In genomic region chr1:108963052-108963686, GRCh38 we compare ENCODE assay signal across 1 cellular context.
TF ChIP-seq lines count a peak whose summit lies in the region.

A gene with protein sequence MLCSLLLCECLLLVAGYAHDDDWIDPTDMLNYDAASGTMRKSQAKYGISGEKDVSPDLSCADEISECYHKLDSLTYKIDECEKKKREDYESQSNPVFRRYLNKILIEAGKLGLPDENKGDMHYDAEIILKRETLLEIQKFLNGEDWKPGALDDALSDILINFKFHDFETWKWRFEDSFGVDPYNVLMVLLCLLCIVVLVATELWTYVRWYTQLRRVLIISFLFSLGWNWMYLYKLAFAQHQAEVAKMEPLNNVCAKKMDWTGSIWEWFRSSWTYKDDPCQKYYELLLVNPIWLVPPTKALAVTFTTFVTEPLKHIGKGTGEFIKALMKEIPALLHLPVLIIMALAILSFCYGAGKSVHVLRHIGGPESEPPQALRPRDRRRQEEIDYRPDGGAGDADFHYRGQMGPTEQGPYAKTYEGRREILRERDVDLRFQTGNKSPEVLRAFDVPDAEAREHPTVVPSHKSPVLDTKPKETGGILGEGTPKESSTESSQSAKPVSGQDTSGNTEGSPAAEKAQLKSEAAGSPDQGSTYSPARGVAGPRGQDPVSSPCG (minus strand): TSS chr1:108963484. CDS start chr1:108950437, 13,047 bp downstream.

TF ChIP-seq in HepG2, 621 proteins besides CTCF, POLR2A, EP300 and RAD21 (continued from another document and continues in another):
- TF ChIP-seq ZNF281 (CRISPR knock-in tag; IDR thresholded peaks at IDR 0.05; ENCODE audit: borderline replicate concordance) = no peak
- TF ChIP-seq, protein P1, sequence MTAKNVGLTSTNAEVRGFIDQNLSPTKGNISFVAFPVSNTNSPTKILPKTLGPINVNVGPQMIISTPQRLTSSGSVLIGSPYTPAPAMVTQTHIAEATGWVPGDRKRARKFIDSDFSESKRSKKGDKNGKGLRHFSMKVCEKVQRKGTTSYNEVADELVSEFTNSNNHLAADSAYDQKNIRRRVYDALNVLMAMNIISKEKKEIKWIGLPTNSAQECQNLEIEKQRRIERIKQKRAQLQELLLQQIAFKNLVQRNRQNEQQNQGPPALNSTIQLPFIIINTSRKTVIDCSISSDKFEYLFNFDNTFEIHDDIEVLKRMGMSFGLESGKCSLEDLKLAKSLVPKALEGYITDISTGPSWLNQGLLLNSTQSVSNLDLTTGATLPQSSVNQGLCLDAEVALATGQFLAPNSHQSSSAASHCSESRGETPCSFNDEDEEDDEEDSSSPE (CRISPR knock-in tag; IDR thresholded peaks at IDR 0.05) = peak; percentile 83
- TF ChIP-seq RXRA (CRISPR knock-in tag; IDR thresholded peaks at IDR 0.05) = peak; percentile 64; the same call in 1 of the 2 replicates
- TF ChIP-seq SP4 (CRISPR knock-in tag; IDR thresholded peaks at IDR 0.05) = peak; percentile 77
- TF ChIP-seq ZNF354B (CRISPR knock-in tag; IDR thresholded peaks at IDR 0.05) = peak; percentile 67; the same call in 1 of the 2 replicates
- TF ChIP-seq NFIB (CRISPR knock-in tag; IDR thresholded peaks at IDR 0.05; ENCODE audit: borderline replicate concordance) = no peak
- TF ChIP-seq RNF219 (CRISPR knock-in tag; IDR thresholded peaks at IDR 0.05) = no peak
- TF ChIP-seq TOPORS (CRISPR knock-in tag; IDR thresholded peaks at IDR 0.05) = peak; percentile 90
- peak; percentile 85; the same call in 1 of the 2 replicates for TF ChIP-seq ZNF879 (CRISPR knock-in tag; IDR thresholded peaks at IDR 0.05)
- no peak for TF ChIP-seq ZNF33B (CRISPR knock-in tag; IDR thresholded peaks at IDR 0.05)
- TF ChIP-seq ZNF570 (CRISPR knock-in tag; IDR thresholded peaks at IDR 0.05; ENCODE audit: borderline replicate concordance) = no peak
- TF ChIP-seq IRF1 (CRISPR knock-in tag; IDR thresholded peaks at IDR 0.05; ENCODE audit: low read depth) = 0 out of 2 replicates have a peak, but pooled peaks have one; percentile 37
- TF ChIP-seq ZBTB7B (CRISPR knock-in tag; IDR thresholded peaks at IDR 0.05) = peak; percentile 19; the same call in 1 of the 2 replicates
- peak; percentile 90; the same call in 1 of the 2 replicates for TF ChIP-seq ZFP91 (CRISPR knock-in tag; IDR thresholded peaks at IDR 0.05; ENCODE audit: borderline replicate concordance)
- TF ChIP-seq RNF2 (conservative IDR thresholded peaks at IDR 0.05; ENCODE audit: low read depth) = peak; percentile 92
- TF ChIP-seq DNMT1 (CRISPR knock-in tag; IDR thresholded peaks at IDR 0.05) = peak; percentile 69; the same call in 1 of the 2 replicates
- no peak for TF ChIP-seq PAWR (CRISPR knock-in tag; IDR thresholded peaks at IDR 0.05; ENCODE audit: borderline replicate concordance)
- TF ChIP-seq ZFP62 (CRISPR knock-in tag; IDR thresholded peaks at IDR 0.05) = no peak
- TF ChIP-seq ZFY (CRISPR knock-in tag; IDR thresholded peaks at IDR 0.05) = peak; percentile 99
- no peak for TF ChIP-seq ZNF367 (CRISPR knock-in tag; IDR thresholded peaks at IDR 0.05; ENCODE audit: borderline replicate concordance)
- peak; percentile 72 for TF ChIP-seq YY1 (IDR thresholded peaks at IDR 0.05; ENCODE audit: insufficient read depth, insufficient replicate concordance, low read depth, low read length)
- no peak for TF ChIP-seq ZNF782 (CRISPR knock-in tag; IDR thresholded peaks at IDR 0.05; ENCODE audit: borderline replicate concordance)
- TF ChIP-seq ZHX1 (CRISPR knock-in tag; IDR thresholded peaks at IDR 0.05; ENCODE audit: low read depth) = peak; percentile 68
- TF ChIP-seq ZNF446 (CRISPR knock-in tag; IDR thresholded peaks at IDR 0.05) = peak; percentile 29
- no peak for TF ChIP-seq PRDM4 (CRISPR knock-in tag; IDR thresholded peaks at IDR 0.05; ENCODE audit: borderline replicate concordance)
- no peak for TF ChIP-seq ZNF710 (CRISPR knock-in tag; IDR thresholded peaks at IDR 0.05; ENCODE audit: borderline replicate concordance)
- TF ChIP-seq ATM (IDR thresholded peaks at IDR 0.05; ENCODE audit: borderline replicate concordance) = no peak
- peak; percentile 63; the same call in 1 of the 2 replicates for TF ChIP-seq EEA1 (CRISPR knock-in tag; IDR thresholded peaks at IDR 0.05; ENCODE audit: borderline replicate concordance)
- peak; percentile 88; the same call in 1 of the 2 replicates for TF ChIP-seq ARHGAP35 (CRISPR knock-in tag; IDR thresholded peaks at IDR 0.05; ENCODE audit: borderline replicate concordance)
- TF ChIP-seq FOXO1 (CRISPR knock-in tag; IDR thresholded peaks at IDR 0.05) = peak; percentile 47; the same call in 1 of the 2 replicates
- peak; percentile 51; the same call in 1 of the 2 replicates for TF ChIP-seq KDM3A (CRISPR knock-in tag; IDR thresholded peaks at IDR 0.05; ENCODE audit: low read depth)
- TF ChIP-seq, protein P2, sequence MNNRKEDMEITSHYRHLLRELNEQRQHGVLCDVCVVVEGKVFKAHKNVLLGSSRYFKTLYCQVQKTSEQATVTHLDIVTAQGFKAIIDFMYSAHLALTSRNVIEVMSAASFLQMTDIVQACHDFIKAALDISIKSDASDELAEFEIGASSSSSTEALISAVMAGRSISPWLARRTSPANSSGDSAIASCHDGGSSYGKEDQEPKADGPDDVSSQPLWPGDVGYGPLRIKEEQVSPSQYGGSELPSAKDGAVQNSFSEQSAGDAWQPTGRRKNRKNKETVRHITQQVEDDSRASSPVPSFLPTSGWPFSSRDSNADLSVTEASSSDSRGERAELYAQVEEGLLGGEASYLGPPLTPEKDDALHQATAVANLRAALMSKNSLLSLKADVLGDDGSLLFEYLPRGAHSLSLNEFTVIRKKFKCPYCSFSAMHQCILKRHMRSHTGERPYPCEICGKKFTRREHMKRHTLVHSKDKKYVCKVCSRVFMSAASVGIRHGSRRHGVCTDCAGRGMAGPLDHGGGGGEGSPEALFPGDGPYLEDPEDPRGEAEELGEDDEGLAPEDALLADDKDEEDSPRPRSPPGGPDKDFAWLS (CRISPR knock-in tag; IDR thresholded peaks at IDR 0.05; ENCODE audit: borderline replicate concordance) = no peak
- TF ChIP-seq ARID2 (CRISPR knock-in tag; IDR thresholded peaks at IDR 0.05; ENCODE audit: borderline replicate concordance) = peak; percentile 82; the same call in 1 of the 2 replicates
- TF ChIP-seq NAIF1 (CRISPR knock-in tag; IDR thresholded peaks at IDR 0.05; ENCODE audit: borderline replicate concordance) = no peak
- peak; percentile 77 for TF ChIP-seq GATAD1 (CRISPR knock-in tag; IDR thresholded peaks at IDR 0.05)
- TF ChIP-seq, protein P3, sequence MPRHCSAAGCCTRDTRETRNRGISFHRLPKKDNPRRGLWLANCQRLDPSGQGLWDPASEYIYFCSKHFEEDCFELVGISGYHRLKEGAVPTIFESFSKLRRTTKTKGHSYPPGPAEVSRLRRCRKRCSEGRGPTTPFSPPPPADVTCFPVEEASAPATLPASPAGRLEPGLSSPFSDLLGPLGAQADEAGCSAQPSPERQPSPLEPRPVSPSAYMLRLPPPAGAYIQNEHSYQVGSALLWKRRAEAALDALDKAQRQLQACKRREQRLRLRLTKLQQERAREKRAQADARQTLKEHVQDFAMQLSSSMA (CRISPR knock-in tag; IDR thresholded peaks at IDR 0.05) = 0 out of 2 replicates have a peak, but pooled peaks have one; percentile 71
- peak; percentile 86 for TF ChIP-seq ZNF552 (CRISPR knock-in tag; IDR thresholded peaks at IDR 0.05; ENCODE audit: borderline replicate concordance)
